ENCODE assay signal across 18 cellular contexts in genomic region chr15:101538996-101539395, GRCh38. TPM values are rescaled to one million over a fixed set of nuclear protein-coding genes. Genes with fewer than 3 reads are reported as not detected.
A peak's percentile ranks its signal among the peaks of the same experiment; 100 is the strongest.
DNase-seq lines count a peak whose midpoint lies in the region; ATAC-seq and TF ChIP-seq lines count a peak whose summit lies in the region.
"Had no signal": no experiment of that assay in that cellular context is flagged by ENCODE, and none has a peak within 500 bp of the region (broad histone marks: within the 10 kb centered on the region; RNA-seq: fewer than 3 reads in every experiment).

No MANE protein-coding gene starts in this region.

- TF ChIP-seq EP300 in SK-N-SH (IDR thresholded peaks at IDR 0.05; ENCODE audit: borderline replicate concordance in 1 of 2, low read depth in 1 of 2, low read length in 1 of 2) (no peak), gastroesophageal sphincter (IDR thresholded peaks at IDR 0.05) (no peak)

- H3K9me3 ChIP-seq in SK-N-SH (no peaks in the 10 kb centered on the region), colonic mucosa (no peaks in the 10 kb centered on the region), neural progenitor cell (ENCODE audit: low read depth) (no peaks in the 10 kb centered on the region), vagina (no peaks in the 10 kb centered on the region), gastroesophageal sphincter (peaks cover 0 to 4% (median 0%) of the 10 kb centered on the region in 3 donors)
- H3K9me3 ChIP-seq: Caco-2 had no signal

- H3K9me3 Mint-ChIP-seq in neural progenitor cell = no peaks in the 10 kb centered on the region
- H3K9me3 Mint-ChIP-seq: CD4-positive, alpha-beta T cell had no signal

- H4K20me1 ChIP-seq in SK-N-SH (ENCODE audit: insufficient read depth) (no peaks in the 10 kb centered on the region), neural progenitor cell (ENCODE audit: low read depth) (no peaks in the 10 kb centered on the region)

- WGBS in SK-N-SH (ENCODE audit: low lambda C conversion rate) = 33% methylated on average over 5 of the region's 5 CpGs
- WGBS in gastroesophageal sphincter (ENCODE audit: low coverage in 1 of 2), 2 donors = 100% methylated on average over 1 of the region's 5 CpGs; no CpG with 5 or more reads in 1 of the 2 donors

- H3K4me1 Mint-ChIP-seq in neural progenitor cell = peaks cover 10% of the 10 kb centered on the region

- H3K36me3 Mint-ChIP-seq in neural progenitor cell = peaks cover 2% of the 10 kb centered on the region

- peaks cover 4% of the 10 kb centered on the region for H3K27me3 Mint-ChIP-seq in neural progenitor cell (ENCODE audit: insufficient read depth, low read depth)

- ATAC-seq in SK-N-SH treated with all-trans-retinoic acid at 6 μM for 48 hours (no peak), gastroesophageal sphincter (no peak), HG02884 (IDR thresholded peaks at IDR 0.05; ENCODE audit: unreplicated experiment) (no peak)
- ATAC-seq: A549, HepG2 had no signal

- H3K9me2 ChIP-seq in SK-N-SH = no peaks in the 10 kb centered on the region

- TF ChIP-seq POLR2A in vagina (IDR thresholded peaks at IDR 0.05) = no peak
- TF ChIP-seq POLR2A in gastroesophageal sphincter (IDR thresholded peaks at IDR 0.05) = no peak

- no peak for TF ChIP-seq RAD21 in SK-N-SH (IDR thresholded peaks at IDR 0.05; ENCODE audit: low read length)

- TF ChIP-seq CTCF in SK-N-SH (IDR thresholded peaks at IDR 0.05) (no peak), colonic mucosa (IDR thresholded peaks at IDR 0.05) (no peak), neural progenitor cell (IDR thresholded peaks at IDR 0.05) (no peak), vagina (IDR thresholded peaks at IDR 0.05) (no peak), gastroesophageal sphincter (IDR thresholded peaks at IDR 0.05) (no peak)

- H3K79me2 ChIP-seq in SK-N-SH (ENCODE audit: insufficient read depth) (no peaks in the 10 kb centered on the region), neural progenitor cell (ENCODE audit: low read depth) (no peaks in the 10 kb centered on the region)

- POLR2A ChIA-PET in SK-N-SH (lab: Yijun Ruan, JAX) = no interaction called here

- H3K27ac ChIP-seq in SK-N-SH (ENCODE audit: low read depth in 2 of 2, low read length in 1 of 2) = no peak overlapping the region
- no peak overlapping the region for H3K27ac ChIP-seq in colonic mucosa
- H3K27ac ChIP-seq in neural progenitor cell = no peak overlapping the region
- H3K27ac ChIP-seq in vagina = no peak overlapping the region
- H3K27ac ChIP-seq in gastroesophageal sphincter = no peak overlapping the region
- H3K27ac ChIP-seq: 22Rv1, A549, C4-2B had no signal

- H3K4me1 ChIP-seq in SK-N-SH (ENCODE audit: control insufficient read depth in 1 of 2, insufficient read depth in 2 of 2, low read depth in 1 of 2, low read length in 1 of 2) (no peaks in the 10 kb centered on the region), colonic mucosa (no peaks in the 10 kb centered on the region), neural progenitor cell (peaks cover 10% of the 10 kb centered on the region), vagina (no peaks in the 10 kb centered on the region), gastroesophageal sphincter (no peaks in the 10 kb centered on the region)
- H3K4me1 ChIP-seq: A549, Caco-2 had no signal

- CTCF ChIA-PET in SK-N-SH (lab: Yijun Ruan, JAX) = no interaction called here

- H3F3A ChIP-seq in SK-N-SH (replicated peaks; ENCODE audit: insufficient read depth) = no peaks in the 10 kb centered on the region
- no peaks in the 10 kb centered on the region for H3F3A ChIP-seq in neural progenitor cell (ENCODE audit: low read depth)

- DNase-seq in SK-N-SH (no peak), colonic mucosa (peak; percentile 11), neural progenitor cell (ENCODE audit: low spot score) (no peak), vagina (ENCODE audit: extremely low spot score in 2 of 2) (peak; percentile 70 to 77)
- DNase-seq: AML-193; Caco-2; CD4-positive, alpha-beta T cell; DMS153; DMS79; GDM1; GOT3 had no signal

- H3K27ac Mint-ChIP-seq in neural progenitor cell = peak overlapping the region; percentile 50
- H3K27ac Mint-ChIP-seq: CD4-positive, alpha-beta T cell had no signal

- intact Hi-C loops in colonic mucosa (cut with DNase I) = no loop called here
- intact Hi-C loops in vagina (cut with DNase I) = no loop called here

- H3K4me3 ChIP-seq in SK-N-SH (ENCODE audit: low read depth in 2 of 2, low read length in 1 of 2) = no peak overlapping the region
- H3K4me3 ChIP-seq in colonic mucosa = no peak overlapping the region
- no peak overlapping the region for H3K4me3 ChIP-seq in neural progenitor cell
- H3K4me3 ChIP-seq in vagina = no peak overlapping the region
- no peak overlapping the region for H3K4me3 ChIP-seq in gastroesophageal sphincter
- H3K4me3 ChIP-seq: A549 had no signal

- H3K27me3 ChIP-seq in SK-N-SH (ENCODE audit: insufficient read depth) (no peaks in the 10 kb centered on the region), colonic mucosa (no peaks in the 10 kb centered on the region), neural progenitor cell (no peaks in the 10 kb centered on the region), vagina (no peaks in the 10 kb centered on the region), gastroesophageal sphincter (peaks cover 12% of the 10 kb centered on the region)

- H3K9ac ChIP-seq in SK-N-SH (no peak overlapping the region), colonic mucosa (ENCODE audit: low read depth in 2 of 2, low read length in 2 of 2) (no peak overlapping the region), neural progenitor cell (no peak overlapping the region)

- H3K36me3 ChIP-seq in SK-N-SH (replicated peaks in 1 of 2; ENCODE audit: control insufficient read depth in 1 of 2, insufficient read depth in 2 of 2, low read length in 1 of 2) (no peaks in the 10 kb centered on the region), colonic mucosa (no peaks in the 10 kb centered on the region), neural progenitor cell (no peaks in the 10 kb centered on the region), vagina (no peaks in the 10 kb centered on the region), gastroesophageal sphincter (no peaks in the 10 kb centered on the region)

- H2AFZ ChIP-seq in SK-N-SH (ENCODE audit: low read depth) (no peak overlapping the region), neural progenitor cell (replicated peaks) (no peak overlapping the region)

- no peak overlapping the region for H3K4me3 Mint-ChIP-seq in neural progenitor cell
- H3K4me3 Mint-ChIP-seq: CD4-positive, alpha-beta T cell had no signal

- H3K4me2 ChIP-seq in SK-N-SH (no peak overlapping the region), neural progenitor cell (no peak overlapping the region)
- H3K4me2 ChIP-seq: A549 had no signal

TF ChIP-seq in SK-N-SH treated with all-trans-retinoic acid at 6 μM for 48 hours, 23 proteins besides CTCF, POLR2A, EP300 and RAD21:
- no peak for TF ChIP-seq RARB (CRISPR knock-in tag; IDR thresholded peaks at IDR 0.05)
- no peak for TF ChIP-seq ZFP3 (CRISPR knock-in tag; IDR thresholded peaks at IDR 0.05)
- TF ChIP-seq OSR1 (CRISPR knock-in tag; IDR thresholded peaks at IDR 0.05) = no peak
- TF ChIP-seq ZNF565 (CRISPR knock-in tag; conservative IDR thresholded peaks at IDR 0.05; ENCODE audit: low read depth) = 0 out of 2 replicates have a peak, but pooled peaks have one; percentile 35
TF ChIP-seq in SK-N-SH treated with all-trans-retinoic acid at 6 μM for 48 hours: peak in this region for 1.

TF ChIP-seq in SK-N-SH, 30 proteins besides CTCF, POLR2A, EP300 and RAD21:
- no peak for TF ChIP-seq SIN3A (IDR thresholded peaks at IDR 0.05; ENCODE audit: borderline replicate concordance, low read depth, low read length)
- TF ChIP-seq POLR2AphosphoS5 (IDR thresholded peaks at IDR 0.05; ENCODE audit: low read depth, low read length) = no peak

RNA-seq across cellular contexts. Expression of gene PCSK6, which starts 49.5 kb away (rescaled TPM):
- 0.03 and 0.10 TPM in 2 replicates for polyA plus RNA-seq in SK-N-SH (2012; rRNA removed)
- polyA plus RNA-seq in SK-N-SH (2012; cell fraction: cytosol; rRNA removed) = 0.05 and 0.45 TPM in 2 replicates
- polyA plus RNA-seq in SK-N-SH (2012; cell fraction: nucleus; rRNA removed) = 0.23 and 0.32 TPM in 2 replicates
- total RNA-seq in colonic mucosa (10 to 100 TPM; 29.9 to 39.5 TPM), neural progenitor cell (ENCODE audit: low replicate concordance) (1.9 and 2.2 TPM in 2 replicates), vagina (7.4 TPM), gastroesophageal sphincter (10 to 100 TPM; 12.8 to 23.2 (median 18.4) TPM)

Comparison
In these comparisons a context has a peak if more than half of its experiments do, and no peak if none do; other contexts are left out.
1. DNase-seq: peak in colonic mucosa (single experiment) and vagina (2 of 2); none in SK-N-SH (single experiment) and neural progenitor cell (single experiment).